Comparison of ENCODE assay signal across 21 cellular contexts in genomic region chr21:14064296-14064645, GRCh38.
DNase-seq lines count a peak whose midpoint lies in the region; ATAC-seq and TF ChIP-seq lines count a peak whose summit lies in the region.
"Had no signal": no experiment of that assay in that cellular context is flagged by ENCODE, and none has a peak within 500 bp of the region (broad histone marks: within the 10 kb centered on the region; RNA-seq: fewer than 3 reads in every experiment).

No MANE protein-coding gene starts in this region.

- H3F3A ChIP-seq in GM23248 (ENCODE audit: insufficient read depth) (no peaks in the 10 kb centered on the region), SU-DHL-6 (ENCODE audit: insufficient read depth) (no peaks in the 10 kb centered on the region)

- WGBS in GM23248 (ENCODE audit: low coverage in 1 of 2, low lambda C conversion rate in 2 of 2, missing lambda C conversion rate in 2 of 2), 2 experiments: 1 to 2% methylated on average over 24 to 29 of the region's 29 CpGs

- H3K4me2 ChIP-seq in GM23248 (ENCODE audit: unreplicated experiment) (peak overlapping the region; percentile 74), SU-DHL-6 (ENCODE audit: low read depth, low read length, poor library complexity, severe bottlenecking) (peak overlapping the region; percentile 58)

- no peak overlapping the region for H3K4me3 Mint-ChIP-seq in activated CD8-positive, alpha-beta T cell treated with anti-CD3 and anti-CD28 coated beads for 36 hours
- H3K4me3 Mint-ChIP-seq: activated CD4-positive, alpha-beta memory T cell treated with anti-CD3 and anti-CD28 coated beads, Interleukin-2, amount 10 ng/mL, durations not matched to agents 7 days and 5 days; activated naive CD4-positive, alpha-beta T cell treated with anti-CD3 and anti-CD28 coated beads, Interleukin-2, amount 10 ng/mL, durations not matched to agents 7 days and 5 days; activated T-cell treated with anti-CD3 and anti-CD28 coated beads, Interleukin-2, amount 50 U/mL, for 24 hours; B cell; effector memory CD8-positive, alpha-beta T cell; stimulated activated naive CD8-positive, alpha-beta T cell treated with anti-CD3 and anti-CD28 coated beads, Interleukin-15, amount 100 ng/mL, for 72 hours had no signal

- H3K4me1 ChIP-seq in GM23248 (ENCODE audit: insufficient read depth): no peaks in the 10 kb centered on the region; the same call in 1 of the 2 replicates
- H3K4me1 ChIP-seq: spleen had no signal

- no peaks in the 10 kb centered on the region for H3K4me1 Mint-ChIP-seq in activated CD8-positive, alpha-beta T cell treated with anti-CD3 and anti-CD28 coated beads for 36 hours (ENCODE audit: low read depth)
- H3K4me1 Mint-ChIP-seq: activated CD4-positive, alpha-beta memory T cell treated with anti-CD3 and anti-CD28 coated beads, Interleukin-2, amount 10 ng/mL, durations not matched to agents 7 days and 5 days; activated naive CD4-positive, alpha-beta T cell treated with anti-CD3 and anti-CD28 coated beads, Interleukin-2, amount 10 ng/mL, durations not matched to agents 7 days and 5 days; B cell; stimulated activated naive CD8-positive, alpha-beta T cell treated with anti-CD3 and anti-CD28 coated beads, Interleukin-15, amount 100 ng/mL, for 72 hours had no signal

- H3K27me3 Mint-ChIP-seq in activated CD8-positive, alpha-beta T cell treated with anti-CD3 and anti-CD28 coated beads for 36 hours: no peaks in the 10 kb centered on the region
- H3K27me3 Mint-ChIP-seq: activated CD4-positive, alpha-beta memory T cell treated with anti-CD3 and anti-CD28 coated beads, Interleukin-2, amount 10 ng/mL, durations not matched to agents 7 days and 5 days; activated naive CD4-positive, alpha-beta T cell treated with anti-CD3 and anti-CD28 coated beads, Interleukin-2, amount 10 ng/mL, durations not matched to agents 7 days and 5 days; activated T-cell treated with anti-CD3 and anti-CD28 coated beads, Interleukin-2, amount 50 U/mL, for 24 hours; B cell; effector memory CD8-positive, alpha-beta T cell; stimulated activated naive CD8-positive, alpha-beta T cell treated with anti-CD3 and anti-CD28 coated beads, Interleukin-15, amount 100 ng/mL, for 72 hours had no signal

- CTCF ChIA-PET in activated CD8-positive, alpha-beta T cell treated with anti-CD3 and anti-CD28 coated beads for 36 hours (lab: Charles Lee): no interaction called here

- H3K27ac ChIP-seq in GM23248 (no peak overlapping the region), SU-DHL-6 (ENCODE audit: low read depth, low read length) (peak overlapping the region; percentile 71)
- H3K27ac ChIP-seq: 22Rv1, spleen had no signal

- H3K9me3 ChIP-seq in GM23248 (ENCODE audit: low read depth): no peaks in the 10 kb centered on the region
- H3K9me3 ChIP-seq in SU-DHL-6 (ENCODE audit: insufficient read depth, low read length): no peaks in the 10 kb centered on the region

- H3K4me3 ChIP-seq in GM23248: peak overlapping the region; percentile 83
- H3K4me3 ChIP-seq in SU-DHL-6 (ENCODE audit: insufficient read depth, low read length, poor library complexity, severe bottlenecking): peak overlapping the region; percentile 63
- H3K4me3 ChIP-seq: spleen had no signal

- TF ChIP-seq CTCF in SU-DHL-6 (IDR thresholded peaks at IDR 0.05; ENCODE audit: insufficient read depth, low read length, poor library complexity, severe bottlenecking): no peak
- no peak for TF ChIP-seq CTCF in activated CD8-positive, alpha-beta T cell treated with anti-CD3 and anti-CD28 coated beads for 36 hours (IDR thresholded peaks at IDR 0.05)

- POLR2A ChIA-PET in activated CD8-positive, alpha-beta T cell treated with anti-CD3 and anti-CD28 coated beads for 36 hours (lab: Charles Lee): no interaction called here

- H3K36me3 Mint-ChIP-seq in activated CD8-positive, alpha-beta T cell treated with anti-CD3 and anti-CD28 coated beads for 36 hours (ENCODE audit: low read depth): peaks cover 4% of the 10 kb centered on the region

- no peak overlapping the region for H3K27ac Mint-ChIP-seq in activated CD8-positive, alpha-beta T cell treated with anti-CD3 and anti-CD28 coated beads for 36 hours
- H3K27ac Mint-ChIP-seq: activated CD4-positive, alpha-beta memory T cell treated with anti-CD3 and anti-CD28 coated beads, Interleukin-2, amount 10 ng/mL, durations not matched to agents 7 days and 5 days; activated naive CD4-positive, alpha-beta T cell treated with anti-CD3 and anti-CD28 coated beads, Interleukin-2, amount 10 ng/mL, durations not matched to agents 7 days and 5 days; activated T-cell treated with anti-CD3 and anti-CD28 coated beads, Interleukin-2, amount 50 U/mL, for 24 hours; B cell; effector memory CD8-positive, alpha-beta T cell had no signal

- H3K9me3 Mint-ChIP-seq in activated CD8-positive, alpha-beta T cell treated with anti-CD3 and anti-CD28 coated beads for 36 hours: no peaks in the 10 kb centered on the region
- H3K9me3 Mint-ChIP-seq: activated T-cell treated with anti-CD3 and anti-CD28 coated beads, Interleukin-2, amount 50 U/mL, for 24 hours; effector memory CD8-positive, alpha-beta T cell; stimulated activated naive CD8-positive, alpha-beta T cell treated with anti-CD3 and anti-CD28 coated beads, Interleukin-15, amount 100 ng/mL, for 72 hours had no signal

- H4K20me1 ChIP-seq in GM23248 (ENCODE audit: insufficient read depth) (no peaks in the 10 kb centered on the region), SU-DHL-6 (ENCODE audit: low read depth, low read length) (no peaks in the 10 kb centered on the region)

- H3K9ac ChIP-seq in GM23248: peak overlapping the region; percentile 67
- peak overlapping the region; percentile 75 for H3K9ac ChIP-seq in SU-DHL-6 (ENCODE audit: low read length)

- H3K9me2 ChIP-seq in GM23248 (ENCODE audit: insufficient read depth): no peaks in the 10 kb centered on the region
- H3K9me2 ChIP-seq in SU-DHL-6 (replicated peaks; ENCODE audit: insufficient read depth, low read length): no peaks in the 10 kb centered on the region

- DNase-seq in NCI-H748 (lab: John Stamatoyannopoulos, UW; ENCODE audit: unreplicated experiment): peak; percentile 27
- DNase-seq in NCI-H748 treated with DMSO at 0.1 percent for 48 hours (lab: John Stamatoyannopoulos, UW): no peak
- DNase-seq in GM23248: peak; percentile 76
- peak; percentile 12 for DNase-seq in medulla oblongata (ENCODE audit: extremely low spot score)
- DNase-seq in pons (ENCODE audit: low spot score): no peak
- no peak for DNase-seq in activated CD8-positive, alpha-beta T cell treated with anti-CD3 and anti-CD28 coated beads for 36 hours
- DNase-seq: activated CD4-positive, alpha-beta memory T cell treated with anti-CD3 and anti-CD28 coated beads, Interleukin-2, amount 10 ng/mL, durations not matched to agents 7 days and 5 days; activated naive CD4-positive, alpha-beta T cell treated with anti-CD3 and anti-CD28 coated beads, Interleukin-2, amount 10 ng/mL, durations not matched to agents 7 days and 5 days; activated T-cell treated with anti-CD3 and anti-CD28 coated beads, Interleukin-2, amount 50 U/mL, for 24 hours; Calu3; effector memory CD8-positive, alpha-beta T cell; NCI-H1105 treated with DMSO at 0.1 percent for 48 hours; NCI-H524; SHP77; spleen; stimulated activated CD4-positive, alpha-beta T cell treated with anti-CD3 and anti-CD28 coated beads, Interleukin-4, amount 100 ng/mL, for 4 hours; stimulated activated naive CD8-positive, alpha-beta T cell treated with anti-CD3 and anti-CD28 coated beads, Interleukin-15, amount 100 ng/mL, for 72 hours had no signal

- H2AFZ ChIP-seq in GM23248: peak overlapping the region; percentile 87
- no peak overlapping the region for H2AFZ ChIP-seq in SU-DHL-6 (ENCODE audit: low read depth, low read length, severe bottlenecking)

- H3K27me3 ChIP-seq in GM23248 (replicated peaks; ENCODE audit: insufficient read depth) (no peaks in the 10 kb centered on the region), SU-DHL-6 (ENCODE audit: low read length) (no peaks in the 10 kb centered on the region)
- H3K27me3 ChIP-seq: spleen had no signal

- no peak for ATAC-seq in HG02623 (IDR thresholded peaks at IDR 0.05; ENCODE audit: unreplicated experiment)
- ATAC-seq in activated CD8-positive, alpha-beta T cell treated with anti-CD3 and anti-CD28 coated beads for 36 hours: no peak
- ATAC-seq: effector memory CD8-positive, alpha-beta T cell had no signal

- H3K36me3 ChIP-seq in GM23248 (ENCODE audit: low read depth): no peaks in the 10 kb centered on the region
- H3K36me3 ChIP-seq in SU-DHL-6 (ENCODE audit: low read length): no peaks in the 10 kb centered on the region
- H3K36me3 ChIP-seq: spleen had no signal

- no peaks in the 10 kb centered on the region for H3K79me2 ChIP-seq in GM23248 (ENCODE audit: insufficient read depth)
- H3K79me2 ChIP-seq in SU-DHL-6 (ENCODE audit: insufficient read depth, low read length): peaks cover 21% of the 10 kb centered on the region

- in situ Hi-C loops in GM23248 (cut with MboI): no loop called here

- intact Hi-C loops in activated CD8-positive, alpha-beta T cell treated with anti-CD3 and anti-CD28 coated beads for 36 hours (cut with micrococcal nuclease): no loop called here

Comparison
In these comparisons a context has a peak if more than half of its experiments do, and no peak if none do; other contexts are left out.
1. DNase-seq: peak in NCI-H748 (single experiment), GM23248 (single experiment) and medulla oblongata (single experiment); none in NCI-H748 treated with DMSO at 0.1 percent for 48 hours (single experiment), pons (single experiment) and activated CD8-positive, alpha-beta T cell treated with anti-CD3 and anti-CD28 coated beads for 36 hours (single experiment).